18 cellular contexts compared by ENCODE assay signal in genomic region chr11:116636341-116636968, GRCh38.
"Had no signal": no experiment of that assay in that cellular context is flagged by ENCODE, and none has a peak within 500 bp of the region (broad histone marks: within the 10 kb centered on the region; RNA-seq: fewer than 3 reads in every experiment).

No MANE protein-coding gene starts in this region.

- H3K4me3 Mint-ChIP-seq: naive thymus-derived CD8-positive, alpha-beta T cell; stimulated activated naive B cell treated with anti-CD40 and anti-IgM and Interleukin-4, amounts not matched to agents 10 μg/mL and 1 μg/mL and 100 μg/mL, for 72 hours; stimulated activated naive CD8-positive, alpha-beta T cell treated with anti-CD3 and anti-CD28 coated beads, Interleukin-15, amount 100 ng/mL, for 72 hours had no signal

- H3K4me3 ChIP-seq: colonic mucosa, gastrocnemius medialis, heart right ventricle, ovary, right atrium auricular region, sigmoid colon, skin epidermis, testis, tibial nerve had no signal

- H3K9me3 Mint-ChIP-seq: stimulated activated naive B cell treated with anti-CD40 and anti-IgM and Interleukin-4, amounts not matched to agents 10 μg/mL and 1 μg/mL and 100 μg/mL, for 72 hours; stimulated activated naive CD8-positive, alpha-beta T cell treated with anti-CD3 and anti-CD28 coated beads, Interleukin-15, amount 100 ng/mL, for 72 hours had no signal

- DNase-seq: colonic mucosa; effector CD8-positive, alpha-beta T cell; gastrocnemius medialis; heart right ventricle; hypothalamus; mammary epithelial cell; naive thymus-derived CD8-positive, alpha-beta T cell; ovary; sigmoid colon; stimulated activated CD4-positive, alpha-beta T cell treated with anti-CD3 and anti-CD28 coated beads, Interleukin-2, amount 100 ng/mL, for 24 hours; stimulated activated CD4-positive, alpha-beta T cell treated with anti-CD3 and anti-CD28 coated beads, Interleukin-4, amount 100 ng/mL, for 4 hours; stimulated activated naive B cell treated with anti-CD40 and anti-IgM and Interleukin-4, amounts not matched to agents 10 μg/mL and 1 μg/mL and 100 μg/mL, for 72 hours; stimulated activated naive CD8-positive, alpha-beta T cell treated with anti-CD3 and anti-CD28 coated beads, Interleukin-15, amount 100 ng/mL, for 72 hours; testis had no signal

- H3K27ac Mint-ChIP-seq: naive thymus-derived CD8-positive, alpha-beta T cell; stimulated activated naive B cell treated with anti-CD40 and anti-IgM and Interleukin-4, amounts not matched to agents 10 μg/mL and 1 μg/mL and 100 μg/mL, for 72 hours; stimulated activated naive CD8-positive, alpha-beta T cell treated with anti-CD3 and anti-CD28 coated beads, Interleukin-15, amount 100 ng/mL, for 72 hours had no signal

- ATAC-seq: esophagus mucosa; gastrocnemius medialis; heart right ventricle; naive thymus-derived CD8-positive, alpha-beta T cell; stimulated activated naive B cell treated with anti-CD40 and anti-IgM and Interleukin-4, amounts not matched to agents 10 μg/mL and 1 μg/mL and 100 μg/mL, for 72 hours; stimulated activated naive CD8-positive, alpha-beta T cell treated with anti-CD3 and anti-CD28 coated beads, Interleukin-15, amount 100 ng/mL, for 72 hours had no signal

- H3K27ac ChIP-seq: colonic mucosa, gastrocnemius medialis, heart right ventricle, ovary, right atrium auricular region, sigmoid colon, skin epidermis, testis, tibial nerve had no signal

- H3K4me1 Mint-ChIP-seq: naive thymus-derived CD8-positive, alpha-beta T cell; stimulated activated naive B cell treated with anti-CD40 and anti-IgM and Interleukin-4, amounts not matched to agents 10 μg/mL and 1 μg/mL and 100 μg/mL, for 72 hours; stimulated activated naive CD8-positive, alpha-beta T cell treated with anti-CD3 and anti-CD28 coated beads, Interleukin-15, amount 100 ng/mL, for 72 hours had no signal

- H3K36me3 Mint-ChIP-seq: naive thymus-derived CD8-positive, alpha-beta T cell; stimulated activated naive B cell treated with anti-CD40 and anti-IgM and Interleukin-4, amounts not matched to agents 10 μg/mL and 1 μg/mL and 100 μg/mL, for 72 hours had no signal
